In the genomic region with DNA sequence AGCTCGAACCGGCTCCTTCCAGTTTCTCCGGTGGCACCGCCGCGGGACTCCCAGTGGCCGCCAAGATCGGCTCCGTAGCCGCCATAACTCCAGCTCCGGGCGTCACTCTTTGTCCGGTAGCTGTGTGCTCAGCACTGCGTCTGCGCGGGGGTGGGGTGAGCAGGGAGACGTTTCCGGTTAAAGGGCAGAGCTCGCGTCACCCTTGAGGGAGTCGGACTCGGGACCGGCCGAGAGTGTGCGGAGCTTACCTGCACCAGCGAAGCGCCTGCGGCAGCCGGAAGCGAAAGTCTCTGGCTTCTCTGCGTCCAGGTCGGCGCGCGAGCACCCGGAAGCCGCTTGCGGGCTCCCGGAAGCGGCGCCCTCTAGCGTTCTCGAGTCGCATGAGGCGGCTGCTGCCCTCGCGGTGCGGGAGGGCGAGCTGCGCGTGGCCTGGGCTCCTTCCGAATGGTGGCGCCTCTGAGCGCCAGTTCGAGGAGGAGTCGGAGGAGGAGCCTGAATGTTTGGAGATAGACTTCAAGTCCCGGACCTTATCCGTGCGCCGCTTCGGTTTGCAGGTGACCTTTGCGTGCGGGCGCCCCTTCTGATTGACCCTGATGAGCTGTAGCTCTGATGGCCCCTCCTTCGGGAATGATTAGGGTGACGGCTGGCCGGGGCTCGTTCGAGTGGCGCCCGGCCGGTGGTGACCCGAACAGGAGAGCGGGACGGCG, we compare ENCODE assay signal across 1 cellular context.
A peak's percentile ranks its signal among the peaks of the same experiment; 100 is the strongest.
TF ChIP-seq lines count a peak whose summit lies in the region.

A gene (minus strand): TSS at position 303 of the 707 bp plus-strand sequence. CDS start 218 bp downstream, at position 85.

TF ChIP-seq in K562, 482 proteins besides CTCF, POLR2A, EP300 and RAD21 (continued from another document and continues in another):
- TF ChIP-seq ZNF354B (CRISPR knock-in tag; IDR thresholded peaks at IDR 0.05) (no peak), GTF2F1 (IDR thresholded peaks at IDR 0.05; ENCODE audit: low read depth, low read length) (peak; percentile 68; the same call in 1 of the 2 replicates), CBFB (CRISPR knock-in tag; IDR thresholded peaks at IDR 0.05) (0 out of 2 replicates have a peak, but pooled peaks have one; percentile 7), FOXJ3 (CRISPR knock-in tag; IDR thresholded peaks at IDR 0.05) (no peak), EP400 (IDR thresholded peaks at IDR 0.05) (peak; percentile 95), FOXP1 (CRISPR knock-in tag; IDR thresholded peaks at IDR 0.05) (no peak; the same call in none of the 2 replicates), LEF1 (IDR thresholded peaks at IDR 0.05) (peak; percentile 51; the same call in 1 of the 2 replicates), SMAD1 (IDR thresholded peaks at IDR 0.05; ENCODE audit: low read depth, low read length, partially characterized antibody) (peak; percentile 47), MAFF (IDR thresholded peaks at IDR 0.05; ENCODE audit: low read length) (no peak), ZNF695 (CRISPR knock-in tag; IDR thresholded peaks at IDR 0.05) (no peak), FOSL1 (tag; conservative IDR thresholded peaks at IDR 0.05) (peak; percentile 50), MEF2D (tag; conservative IDR thresholded peaks at IDR 0.05; ENCODE audit: low read depth) (no peak), BRF1 (IDR thresholded peaks at IDR 0.05; ENCODE audit: borderline replicate concordance, extremely low read depth, insufficient read length) (no peak), HSF4 (CRISPR knock-in tag; IDR thresholded peaks at IDR 0.05; ENCODE audit: borderline replicate concordance) (no peak), TEAD2 (tag; IDR thresholded peaks at IDR 0.05) (no peak), HNRNPUL1 (IDR thresholded peaks at IDR 0.05; ENCODE audit: low read length) (no peak), ZNF717 (CRISPR knock-in tag; IDR thresholded peaks at IDR 0.05) (no peak), ZNF696 (CRISPR knock-in tag; conservative IDR thresholded peaks at IDR 0.05) (no peak), PCBP1 (IDR thresholded peaks at IDR 0.05; ENCODE audit: low read depth, low read length, poor library complexity, severe bottlenecking) (no peak), COPS2 (conservative IDR thresholded peaks at IDR 0.05) (no peak), ZNF316 (IDR thresholded peaks at IDR 0.05) (no peak), ZNF263 (CRISPR knock-in tag; IDR thresholded peaks at IDR 0.05; ENCODE audit: borderline replicate concordance) (peak; percentile 89), SIRT6 (IDR thresholded peaks at IDR 0.05; ENCODE audit: low read depth, low read length) (no peak), ZNF324 (CRISPR knock-in tag; IDR thresholded peaks at IDR 0.05) (no peak), ZNF699 (CRISPR knock-in tag; IDR thresholded peaks at IDR 0.05; ENCODE audit: insufficient replicate concordance) (no peak), SNIP1 (IDR thresholded peaks at IDR 0.05; ENCODE audit: low read depth) (no peak), XRCC5 (IDR thresholded peaks at IDR 0.05; ENCODE audit: low read depth, low read length) (peak; percentile 99), FOXA1 (IDR thresholded peaks at IDR 0.05; ENCODE audit: borderline replicate concordance) (no peak), RBM14 (IDR thresholded peaks at IDR 0.05; ENCODE audit: borderline replicate concordance, insufficient read depth, low read depth, low read length) (no peak), TAF15 (IDR thresholded peaks at IDR 0.05; ENCODE audit: low read depth, low read length) (no peak), HOXB6 (CRISPR knock-in tag; IDR thresholded peaks at IDR 0.05; ENCODE audit: borderline replicate concordance) (no peak), FOXM1 (IDR thresholded peaks at IDR 0.05; ENCODE audit: low read depth) (no peak; the same call in 1 of the 2 replicates), FOXM1 (CRISPR knock-in tag; IDR thresholded peaks at IDR 0.05; ENCODE audit: low read depth) (no peak), NBN (IDR thresholded peaks at IDR 0.05; ENCODE audit: low read depth) (peak; percentile 95), ZC3H4 (CRISPR knock-in tag; IDR thresholded peaks at IDR 0.05; ENCODE audit: borderline replicate concordance) (no peak), BMI1 (IDR thresholded peaks at IDR 0.05; ENCODE audit: low read length) (no peak), PHTF2 (CRISPR knock-in tag; IDR thresholded peaks at IDR 0.05) (no peak), HMG20B (CRISPR knock-in tag; IDR thresholded peaks at IDR 0.05) (no peak), RBM25 (IDR thresholded peaks at IDR 0.05; ENCODE audit: low read depth, low read length, severe bottlenecking) (no peak)
- TF ChIP-seq, protein P1, sequence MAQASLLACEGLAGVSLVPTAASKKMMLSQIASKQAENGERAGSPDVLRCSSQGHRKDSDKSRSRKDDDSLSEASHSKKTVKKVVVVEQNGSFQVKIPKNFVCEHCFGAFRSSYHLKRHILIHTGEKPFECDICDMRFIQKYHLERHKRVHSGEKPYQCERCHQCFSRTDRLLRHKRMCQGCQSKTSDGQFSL (CRISPR knock-in tag; IDR thresholded peaks at IDR 0.05): peak; percentile 38; the same call in 1 of the 2 replicates
- TF ChIP-seq, protein P1 (tag; IDR thresholded peaks at IDR 0.05): no peak
- TF ChIP-seq, protein P2, sequence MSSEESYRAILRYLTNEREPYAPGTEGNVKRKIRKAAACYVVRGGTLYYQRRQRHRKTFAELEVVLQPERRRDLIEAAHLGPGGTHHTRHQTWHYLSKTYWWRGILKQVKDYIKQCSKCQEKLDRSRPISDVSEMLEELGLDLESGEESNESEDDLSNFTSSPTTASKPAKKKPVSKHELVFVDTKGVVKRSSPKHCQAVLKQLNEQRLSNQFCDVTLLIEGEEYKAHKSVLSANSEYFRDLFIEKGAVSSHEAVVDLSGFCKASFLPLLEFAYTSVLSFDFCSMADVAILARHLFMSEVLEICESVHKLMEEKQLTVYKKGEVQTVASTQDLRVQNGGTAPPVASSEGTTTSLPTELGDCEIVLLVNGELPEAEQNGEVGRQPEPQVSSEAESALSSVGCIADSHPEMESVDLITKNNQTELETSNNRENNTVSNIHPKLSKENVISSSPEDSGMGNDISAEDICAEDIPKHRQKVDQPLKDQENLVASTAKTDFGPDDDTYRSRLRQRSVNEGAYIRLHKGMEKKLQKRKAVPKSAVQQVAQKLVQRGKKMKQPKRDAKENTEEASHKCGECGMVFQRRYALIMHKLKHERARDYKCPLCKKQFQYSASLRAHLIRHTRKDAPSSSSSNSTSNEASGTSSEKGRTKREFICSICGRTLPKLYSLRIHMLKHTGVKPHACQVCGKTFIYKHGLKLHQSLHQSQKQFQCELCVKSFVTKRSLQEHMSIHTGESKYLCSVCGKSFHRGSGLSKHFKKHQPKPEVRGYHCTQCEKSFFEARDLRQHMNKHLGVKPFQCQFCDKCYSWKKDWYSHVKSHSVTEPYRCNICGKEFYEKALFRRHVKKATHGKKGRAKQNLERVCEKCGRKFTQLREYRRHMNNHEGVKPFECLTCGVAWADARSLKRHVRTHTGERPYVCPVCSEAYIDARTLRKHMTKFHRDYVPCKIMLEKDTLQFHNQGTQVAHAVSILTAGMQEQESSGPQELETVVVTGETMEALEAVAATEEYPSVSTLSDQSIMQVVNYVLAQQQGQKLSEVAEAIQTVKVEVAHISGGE (CRISPR knock-in tag; IDR thresholded peaks at IDR 0.05): peak; percentile 95 to 99 (median 97)
- TF ChIP-seq, protein P3, sequence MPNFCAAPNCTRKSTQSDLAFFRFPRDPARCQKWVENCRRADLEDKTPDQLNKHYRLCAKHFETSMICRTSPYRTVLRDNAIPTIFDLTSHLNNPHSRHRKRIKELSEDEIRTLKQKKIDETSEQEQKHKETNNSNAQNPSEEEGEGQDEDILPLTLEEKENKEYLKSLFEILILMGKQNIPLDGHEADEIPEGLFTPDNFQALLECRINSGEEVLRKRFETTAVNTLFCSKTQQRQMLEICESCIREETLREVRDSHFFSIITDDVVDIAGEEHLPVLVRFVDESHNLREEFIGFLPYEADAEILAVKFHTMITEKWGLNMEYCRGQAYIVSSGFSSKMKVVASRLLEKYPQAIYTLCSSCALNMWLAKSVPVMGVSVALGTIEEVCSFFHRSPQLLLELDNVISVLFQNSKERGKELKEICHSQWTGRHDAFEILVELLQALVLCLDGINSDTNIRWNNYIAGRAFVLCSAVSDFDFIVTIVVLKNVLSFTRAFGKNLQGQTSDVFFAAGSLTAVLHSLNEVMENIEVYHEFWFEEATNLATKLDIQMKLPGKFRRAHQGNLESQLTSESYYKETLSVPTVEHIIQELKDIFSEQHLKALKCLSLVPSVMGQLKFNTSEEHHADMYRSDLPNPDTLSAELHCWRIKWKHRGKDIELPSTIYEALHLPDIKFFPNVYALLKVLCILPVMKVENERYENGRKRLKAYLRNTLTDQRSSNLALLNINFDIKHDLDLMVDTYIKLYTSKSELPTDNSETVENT (CRISPR knock-in tag; IDR thresholded peaks at IDR 0.05): 0 out of 2 replicates have a peak, but pooled peaks have one; percentile 12
- TF ChIP-seq, protein P4, sequence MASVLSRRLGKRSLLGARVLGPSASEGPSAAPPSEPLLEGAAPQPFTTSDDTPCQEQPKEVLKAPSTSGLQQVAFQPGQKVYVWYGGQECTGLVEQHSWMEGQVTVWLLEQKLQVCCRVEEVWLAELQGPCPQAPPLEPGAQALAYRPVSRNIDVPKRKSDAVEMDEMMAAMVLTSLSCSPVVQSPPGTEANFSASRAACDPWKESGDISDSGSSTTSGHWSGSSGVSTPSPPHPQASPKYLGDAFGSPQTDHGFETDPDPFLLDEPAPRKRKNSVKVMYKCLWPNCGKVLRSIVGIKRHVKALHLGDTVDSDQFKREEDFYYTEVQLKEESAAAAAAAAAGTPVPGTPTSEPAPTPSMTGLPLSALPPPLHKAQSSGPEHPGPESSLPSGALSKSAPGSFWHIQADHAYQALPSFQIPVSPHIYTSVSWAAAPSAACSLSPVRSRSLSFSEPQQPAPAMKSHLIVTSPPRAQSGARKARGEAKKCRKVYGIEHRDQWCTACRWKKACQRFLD (CRISPR knock-in tag; IDR thresholded peaks at IDR 0.05): peak; percentile 69; the same call in 1 of the 2 replicates
- TF ChIP-seq, protein P5, sequence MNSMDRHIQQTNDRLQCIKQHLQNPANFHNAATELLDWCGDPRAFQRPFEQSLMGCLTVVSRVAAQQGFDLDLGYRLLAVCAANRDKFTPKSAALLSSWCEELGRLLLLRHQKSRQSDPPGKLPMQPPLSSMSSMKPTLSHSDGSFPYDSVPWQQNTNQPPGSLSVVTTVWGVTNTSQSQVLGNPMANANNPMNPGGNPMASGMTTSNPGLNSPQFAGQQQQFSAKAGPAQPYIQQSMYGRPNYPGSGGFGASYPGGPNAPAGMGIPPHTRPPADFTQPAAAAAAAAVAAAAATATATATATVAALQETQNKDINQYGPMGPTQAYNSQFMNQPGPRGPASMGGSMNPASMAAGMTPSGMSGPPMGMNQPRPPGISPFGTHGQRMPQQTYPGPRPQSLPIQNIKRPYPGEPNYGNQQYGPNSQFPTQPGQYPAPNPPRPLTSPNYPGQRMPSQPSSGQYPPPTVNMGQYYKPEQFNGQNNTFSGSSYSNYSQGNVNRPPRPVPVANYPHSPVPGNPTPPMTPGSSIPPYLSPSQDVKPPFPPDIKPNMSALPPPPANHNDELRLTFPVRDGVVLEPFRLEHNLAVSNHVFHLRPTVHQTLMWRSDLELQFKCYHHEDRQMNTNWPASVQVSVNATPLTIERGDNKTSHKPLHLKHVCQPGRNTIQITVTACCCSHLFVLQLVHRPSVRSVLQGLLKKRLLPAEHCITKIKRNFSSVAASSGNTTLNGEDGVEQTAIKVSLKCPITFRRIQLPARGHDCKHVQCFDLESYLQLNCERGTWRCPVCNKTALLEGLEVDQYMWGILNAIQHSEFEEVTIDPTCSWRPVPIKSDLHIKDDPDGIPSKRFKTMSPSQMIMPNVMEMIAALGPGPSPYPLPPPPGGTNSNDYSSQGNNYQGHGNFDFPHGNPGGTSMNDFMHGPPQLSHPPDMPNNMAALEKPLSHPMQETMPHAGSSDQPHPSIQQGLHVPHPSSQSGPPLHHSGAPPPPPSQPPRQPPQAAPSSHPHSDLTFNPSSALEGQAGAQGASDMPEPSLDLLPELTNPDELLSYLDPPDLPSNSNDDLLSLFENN (IDR thresholded peaks at IDR 0.05; ENCODE audit: low read depth in 2 of 2, low read length in 2 of 2): peak; percentile 27 to 55; a peak in 2 of 4 replicates
- TF ChIP-seq, protein P6, sequence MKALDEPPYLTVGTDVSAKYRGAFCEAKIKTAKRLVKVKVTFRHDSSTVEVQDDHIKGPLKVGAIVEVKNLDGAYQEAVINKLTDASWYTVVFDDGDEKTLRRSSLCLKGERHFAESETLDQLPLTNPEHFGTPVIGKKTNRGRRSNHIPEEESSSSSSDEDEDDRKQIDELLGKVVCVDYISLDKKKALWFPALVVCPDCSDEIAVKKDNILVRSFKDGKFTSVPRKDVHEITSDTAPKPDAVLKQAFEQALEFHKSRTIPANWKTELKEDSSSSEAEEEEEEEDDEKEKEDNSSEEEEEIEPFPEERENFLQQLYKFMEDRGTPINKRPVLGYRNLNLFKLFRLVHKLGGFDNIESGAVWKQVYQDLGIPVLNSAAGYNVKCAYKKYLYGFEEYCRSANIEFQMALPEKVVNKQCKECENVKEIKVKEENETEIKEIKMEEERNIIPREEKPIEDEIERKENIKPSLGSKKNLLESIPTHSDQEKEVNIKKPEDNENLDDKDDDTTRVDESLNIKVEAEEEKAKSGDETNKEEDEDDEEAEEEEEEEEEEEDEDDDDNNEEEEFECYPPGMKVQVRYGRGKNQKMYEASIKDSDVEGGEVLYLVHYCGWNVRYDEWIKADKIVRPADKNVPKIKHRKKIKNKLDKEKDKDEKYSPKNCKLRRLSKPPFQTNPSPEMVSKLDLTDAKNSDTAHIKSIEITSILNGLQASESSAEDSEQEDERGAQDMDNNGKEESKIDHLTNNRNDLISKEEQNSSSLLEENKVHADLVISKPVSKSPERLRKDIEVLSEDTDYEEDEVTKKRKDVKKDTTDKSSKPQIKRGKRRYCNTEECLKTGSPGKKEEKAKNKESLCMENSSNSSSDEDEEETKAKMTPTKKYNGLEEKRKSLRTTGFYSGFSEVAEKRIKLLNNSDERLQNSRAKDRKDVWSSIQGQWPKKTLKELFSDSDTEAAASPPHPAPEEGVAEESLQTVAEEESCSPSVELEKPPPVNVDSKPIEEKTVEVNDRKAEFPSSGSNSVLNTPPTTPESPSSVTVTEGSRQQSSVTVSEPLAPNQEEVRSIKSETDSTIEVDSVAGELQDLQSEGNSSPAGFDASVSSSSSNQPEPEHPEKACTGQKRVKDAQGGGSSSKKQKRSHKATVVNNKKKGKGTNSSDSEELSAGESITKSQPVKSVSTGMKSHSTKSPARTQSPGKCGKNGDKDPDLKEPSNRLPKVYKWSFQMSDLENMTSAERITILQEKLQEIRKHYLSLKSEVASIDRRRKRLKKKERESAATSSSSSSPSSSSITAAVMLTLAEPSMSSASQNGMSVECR (CRISPR knock-in tag; IDR thresholded peaks at IDR 0.05): peak; percentile 91
- TF ChIP-seq, protein P7, sequence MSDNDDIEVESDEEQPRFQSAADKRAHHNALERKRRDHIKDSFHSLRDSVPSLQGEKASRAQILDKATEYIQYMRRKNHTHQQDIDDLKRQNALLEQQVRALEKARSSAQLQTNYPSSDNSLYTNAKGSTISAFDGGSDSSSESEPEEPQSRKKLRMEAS (CRISPR knock-in tag; IDR thresholded peaks at IDR 0.05): peak; percentile 96
- TF ChIP-seq, protein P8, sequence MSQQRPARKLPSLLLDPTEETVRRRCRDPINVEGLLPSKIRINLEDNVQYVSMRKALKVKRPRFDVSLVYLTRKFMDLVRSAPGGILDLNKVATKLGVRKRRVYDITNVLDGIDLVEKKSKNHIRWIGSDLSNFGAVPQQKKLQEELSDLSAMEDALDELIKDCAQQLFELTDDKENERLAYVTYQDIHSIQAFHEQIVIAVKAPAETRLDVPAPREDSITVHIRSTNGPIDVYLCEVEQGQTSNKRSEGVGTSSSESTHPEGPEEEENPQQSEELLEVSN (IDR thresholded peaks at IDR 0.05; ENCODE audit: borderline replicate concordance in 1 of 2, extremely low read depth in 1 of 2, insufficient read depth in 1 of 2, insufficient read length in 1 of 2, low read depth in 1 of 2, low read length in 1 of 2, poor library complexity in 1 of 2, severe bottlenecking in 1 of 2): peak; percentile 84 to 95
